ENCODE assay signal across 15 cellular contexts in the genomic region with DNA sequence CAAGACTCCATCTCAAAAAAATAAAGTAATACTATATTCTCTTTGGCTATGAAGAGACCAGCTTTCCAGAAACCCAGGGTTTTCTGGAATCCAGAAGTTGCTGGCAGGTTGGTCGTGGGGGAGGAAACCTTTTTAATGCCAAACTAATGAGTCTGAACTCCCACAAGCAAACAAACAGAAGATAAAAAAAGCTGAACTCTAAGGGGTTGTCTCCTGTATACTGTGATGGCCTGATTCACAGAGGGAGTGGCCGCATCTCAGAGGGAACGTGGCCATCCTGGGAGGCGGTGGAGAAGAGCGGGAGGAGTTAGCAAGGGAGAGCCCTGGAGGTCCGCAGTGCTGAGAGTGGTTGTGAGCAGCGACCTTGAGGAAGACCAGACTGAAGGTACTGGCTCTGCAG. TPM values are rescaled to one million over a fixed set of nuclear protein-coding genes. Genes with fewer than 3 reads are reported as not detected.
DNase-seq lines count a peak whose midpoint lies in the region; ATAC-seq and TF ChIP-seq lines count a peak whose summit lies in the region.
"Had no signal": no experiment of that assay in that cellular context is flagged by ENCODE, and none has a peak within 500 bp of the region (broad histone marks: within the 10 kb centered on the region; RNA-seq: fewer than 3 reads in every experiment).

No MANE protein-coding gene starts in this region.

- H3K36me3 Mint-ChIP-seq in endodermal cell (ENCODE audit: low read depth) (no peaks in the 10 kb centered on the region), nephron (ENCODE audit: low read depth) (peaks cover 6% of the 10 kb centered on the region)
- H3K36me3 Mint-ChIP-seq: activated naive CD8-positive, alpha-beta T cell; memory B cell had no signal

- H3K27ac ChIP-seq in PC-3 (ENCODE audit: low read length) (peak overlapping the region; percentile 48), endodermal cell (ENCODE audit: low read depth, low read length) (no peak overlapping the region), coronary artery (no peak overlapping the region)
- H3K27ac ChIP-seq: BLaER1 treated with 17β-estradiol and CSF1 and Interleukin-3, amounts not matched to agents 10 nM and 100 nM; parathyroid adenoma had no signal

- H3K27me3 Mint-ChIP-seq in endodermal cell (ENCODE audit: insufficient read depth) (no peaks in the 10 kb centered on the region), nephron (ENCODE audit: low read depth) (no peaks in the 10 kb centered on the region)
- H3K27me3 Mint-ChIP-seq: activated naive CD8-positive, alpha-beta T cell; memory B cell; stimulated activated naive B cell treated with anti-CD40 and anti-IgM and Interleukin-4, amounts not matched to agents 10 μg/mL and 1 μg/mL and 100 μg/mL, for 72 hours had no signal

- intact Hi-C loops in PC-3 (cut with micrococcal nuclease), result loop anchor here (2.0 kb wide), 1 partner anchor 36 kb away; a partner anchor contains a TSS

- H3K4me1 ChIP-seq in PC-3 (ENCODE audit: insufficient read depth, low read length) (peaks cover 55% of the 10 kb centered on the region), endodermal cell (ENCODE audit: control insufficient read depth, insufficient read depth, low read length) (no peaks in the 10 kb centered on the region)

- H3K27ac Mint-ChIP-seq in endodermal cell, result no peak overlapping the region
- H3K27ac Mint-ChIP-seq in nephron, result peak overlapping the region; percentile 14 to 87 (median 39)
- H3K27ac Mint-ChIP-seq: activated naive CD8-positive, alpha-beta T cell; memory B cell; stimulated activated naive B cell treated with anti-CD40 and anti-IgM and Interleukin-4, amounts not matched to agents 10 μg/mL and 1 μg/mL and 100 μg/mL, for 72 hours had no signal

- peaks cover 5% of the 10 kb centered on the region; the same call in 1 of the 2 replicates for H4K20me1 ChIP-seq in PC-3 (ENCODE audit: low read length)

- no peaks in the 10 kb centered on the region for H3K9me2 ChIP-seq in PC-3 (replicated peaks; ENCODE audit: low read length)

- H3K9ac ChIP-seq in PC-3 (ENCODE audit: low read length) (no peak overlapping the region), endodermal cell (ENCODE audit: extremely low read depth, low read length, poor library complexity, severe bottlenecking) (no peak overlapping the region)
- H3K9ac ChIP-seq: BLaER1 treated with 17β-estradiol and CSF1 and Interleukin-3, amounts not matched to agents 10 nM and 100 nM; parathyroid adenoma had no signal

- H3K27me3 ChIP-seq in PC-3 (ENCODE audit: low read length), result no peaks in the 10 kb centered on the region
- no peaks in the 10 kb centered on the region for H3K27me3 ChIP-seq in endodermal cell (ENCODE audit: control insufficient read depth, insufficient read depth, low read length, poor library complexity, severe bottlenecking)
- H3K27me3 ChIP-seq: BLaER1 treated with 17β-estradiol and CSF1 and Interleukin-3, amounts not matched to agents 10 nM and 100 nM had no signal

- H3K4me2 ChIP-seq in PC-3 (ENCODE audit: low read length), result peak overlapping the region; percentile 62
- H3K4me2 ChIP-seq: BLaER1 treated with 17β-estradiol and CSF1 and Interleukin-3, amounts not matched to agents 10 nM and 100 nM had no signal

- ATAC-seq in PC-3, result peak; percentile 89
- ATAC-seq in stimulated activated naive CD8-positive, alpha-beta T cell treated with anti-CD3 and anti-CD28 coated beads, Interleukin-15, Interleukin-2, amounts not matched to agents 100 U/mL and 50 U/mL, for 24 hours, result no peak
- ATAC-seq: stimulated activated naive B cell treated with anti-CD40 and anti-IgM and Interleukin-4, amounts not matched to agents 10 μg/mL and 1 μg/mL and 100 μg/mL, for 72 hours had no signal

- peaks cover 71% of the 10 kb centered on the region for H3K79me2 ChIP-seq in PC-3 (ENCODE audit: low read length)

- no peaks in the 10 kb centered on the region for H3F3A ChIP-seq in PC-3 (ENCODE audit: low read length, unreplicated experiment)

- no TSS peak for BruUV-seq in PC-3 (replicated peaks; lab: Mats Ljungman, UMichigan)

- POLR2A ChIA-PET in PC-3 (lab: Charles Lee; ENCODE audit: unreplicated experiment), result interaction anchor here (0.6 to 0.7 kb wide), 2 partner anchors 33 to 376 kb away, joined by 3 to 4 read pairs; no protein-coding TSS in a partner anchor

- H3K4me3 ChIP-seq in PC-3 (ENCODE audit: low read length) (peak overlapping the region; percentile 33; the same call in 1 of the 2 replicates), endodermal cell (ENCODE audit: low read length) (no peak overlapping the region), coronary artery (no peak overlapping the region)
- H3K4me3 ChIP-seq: BLaER1 treated with 17β-estradiol and CSF1 and Interleukin-3, amounts not matched to agents 10 nM and 100 nM had no signal

- no peaks in the 10 kb centered on the region for H3K9me3 ChIP-seq in PC-3 (ENCODE audit: low read length)
- H3K9me3 ChIP-seq in endodermal cell (ENCODE audit: control insufficient read depth, low read length), result no peaks in the 10 kb centered on the region

- H3K36me3 ChIP-seq in PC-3 (ENCODE audit: low read depth, low read length), result no peaks in the 10 kb centered on the region
- H3K36me3 ChIP-seq in endodermal cell (ENCODE audit: control insufficient read depth, insufficient read depth, low read length), result no peaks in the 10 kb centered on the region

- no peak overlapping the region for H2AFZ ChIP-seq in PC-3 (ENCODE audit: low read length)
- H2AFZ ChIP-seq: parathyroid adenoma had no signal

- peak; percentile 69 for DNase-seq in EH (ENCODE audit: low read depth)
- peak; percentile 86 for DNase-seq in PC-3
- DNase-seq in endodermal cell, result peak; percentile 70
- DNase-seq in NCI-H2081 (lab: John Stamatoyannopoulos, UW), result no peak
- no peak for DNase-seq in coronary artery (ENCODE audit: low spot score)
- DNase-seq in GM19238 (ENCODE audit: insufficient read length, low spot score), result no peak
- no peak for DNase-seq in stimulated activated naive CD8-positive, alpha-beta T cell treated with anti-CD3 and anti-CD28 coated beads, Interleukin-15, Interleukin-2, amounts not matched to agents 100 U/mL and 50 U/mL, for 24 hours
- DNase-seq: NCI-H446 treated with DMSO at 0.1 percent for 48 hours; RPMI8226; stimulated activated naive B cell treated with anti-CD40 and anti-IgM and Interleukin-4, amounts not matched to agents 10 μg/mL and 1 μg/mL and 100 μg/mL, for 72 hours had no signal

- no peak overlapping the region for H3K4me3 Mint-ChIP-seq in endodermal cell
- no peak overlapping the region for H3K4me3 Mint-ChIP-seq in nephron
- H3K4me3 Mint-ChIP-seq: activated naive CD8-positive, alpha-beta T cell; memory B cell; stimulated activated naive B cell treated with anti-CD40 and anti-IgM and Interleukin-4, amounts not matched to agents 10 μg/mL and 1 μg/mL and 100 μg/mL, for 72 hours had no signal

- CTCF ChIA-PET in PC-3 (lab: Charles Lee), result interaction anchor here (1.6 kb wide), 1 partner anchor 14 kb away, joined by 4 read pairs; no protein-coding TSS in a partner anchor

- H3K4me1 Mint-ChIP-seq in endodermal cell, result peaks cover 25% of the 10 kb centered on the region
- peaks cover 49% of the 10 kb centered on the region for H3K4me1 Mint-ChIP-seq in nephron

- H3K9me3 Mint-ChIP-seq in endodermal cell (no peaks in the 10 kb centered on the region), nephron (no peaks in the 10 kb centered on the region)
- H3K9me3 Mint-ChIP-seq: memory B cell; stimulated activated naive B cell treated with anti-CD40 and anti-IgM and Interleukin-4, amounts not matched to agents 10 μg/mL and 1 μg/mL and 100 μg/mL, for 72 hours had no signal

- WGBS in endodermal cell (ENCODE audit: insufficient coverage in 1 of 2, insufficient read length in 1 of 2), 2 experiments, result 66 to 80% methylated on average over 7 of the region's 7 CpGs

- no peak for TF ChIP-seq CTCF in PC-3 (conservative IDR thresholded peaks at IDR 0.05; ENCODE audit: low read depth, low read length)
- no peak for TF ChIP-seq CTCF in endodermal cell (conservative IDR thresholded peaks at IDR 0.05)
- no peak for TF ChIP-seq CTCF in nephron (IDR thresholded peaks at IDR 0.05; ENCODE audit: unreplicated experiment in 3 of 3)
- TF ChIP-seq CTCF in coronary artery (IDR thresholded peaks at IDR 0.05), result no peak

RNA-seq across cellular contexts. Expression of a gene that starts 36.1 kb away (rescaled TPM):
- 58.9 and 62.7 TPM in 2 replicates for total RNA-seq in PC-3 (2014; rRNA removed)
- 10 to 100 TPM; 45.9 to 46.6 TPM for total RNA-seq in endodermal cell
- polyA plus RNA-seq in endodermal cell (2013, experiment 1 of 2), result 25.5 TPM
- polyA plus RNA-seq in endodermal cell (2013, experiment 2 of 2), result 27.3 TPM

Comparison
In these comparisons a context has a peak if more than half of its experiments do, and no peak if none do; other contexts are left out.
1. DNase-seq: peak in EH (single experiment), PC-3 (single experiment) and endodermal cell (single experiment); none in NCI-H2081 (0 of 2), coronary artery (single experiment), GM19238 (single experiment) and stimulated activated naive CD8-positive, alpha-beta T cell treated with anti-CD3 and anti-CD28 coated beads, Interleukin-15, Interleukin-2, amounts not matched to agents 100 U/mL and 50 U/mL, for 24 hours (single experiment).